In the genomic region with DNA sequence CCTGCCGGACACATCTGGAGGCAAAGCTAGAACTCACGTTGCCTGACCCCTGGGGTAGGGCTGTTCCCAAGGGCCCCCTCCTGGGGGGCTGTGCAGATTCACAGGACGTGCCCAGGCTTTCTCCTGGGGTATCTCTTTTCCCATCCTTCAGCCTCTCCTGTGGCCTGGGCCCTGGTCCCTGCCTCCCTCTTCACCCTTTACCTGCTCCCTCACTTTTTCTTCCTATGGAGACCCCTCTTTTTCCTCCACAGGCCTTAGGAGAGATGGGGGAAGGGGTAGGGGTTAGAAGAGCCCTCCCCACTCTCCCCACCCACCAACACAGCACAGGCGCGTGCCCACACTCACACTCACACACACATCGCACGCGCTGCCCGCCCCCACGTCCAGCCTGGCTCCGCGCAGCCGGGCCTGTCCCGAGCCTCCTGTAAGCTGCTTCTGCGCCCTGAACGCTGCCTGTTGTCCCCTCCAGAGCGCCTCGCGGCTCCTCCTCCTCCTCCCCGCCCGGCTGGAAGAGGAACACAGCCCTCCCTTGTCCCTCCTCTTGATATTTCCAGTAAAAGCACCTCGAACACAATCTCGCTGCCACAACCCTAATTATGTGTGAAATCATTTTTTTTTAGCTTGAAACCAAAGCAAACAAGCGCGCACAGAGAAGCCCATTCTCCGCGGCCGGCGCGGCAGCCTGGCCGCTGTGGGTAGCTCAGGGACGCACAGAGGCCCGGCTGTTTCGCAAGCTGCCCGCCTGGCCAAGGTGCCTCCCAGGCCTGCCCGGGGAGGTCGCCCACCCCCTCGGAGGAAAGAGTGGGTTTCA, we compare ENCODE assay signal across 1 cellular context.
TF ChIP-seq lines count a peak whose summit lies in the region.

No MANE protein-coding gene starts in this region.

TF ChIP-seq in H1, 55 proteins besides CTCF, POLR2A, EP300 and RAD21:
- TF ChIP-seq MAFK (IDR thresholded peaks at IDR 0.05; ENCODE audit: low read depth, low read length) (no peak), SIRT6 (IDR thresholded peaks at IDR 0.05; ENCODE audit: low read length) (no peak), ATF2 (IDR thresholded peaks at IDR 0.05; ENCODE audit: low read length) (no peak), KDM1A (IDR thresholded peaks at IDR 0.05; ENCODE audit: borderline replicate concordance, low read length) (peak; percentile 32; the same call in 1 of the 2 replicates), CEBPB (IDR thresholded peaks at IDR 0.05; ENCODE audit: low read depth, low read length) (peak; percentile 83), ASH2L (IDR thresholded peaks at IDR 0.05; ENCODE audit: low read length) (peak; percentile 91), TAF1 (IDR thresholded peaks at IDR 0.05; ENCODE audit: low read depth, low read length) (peak; percentile 50; the same call in 1 of the 2 replicates), SP1 (IDR thresholded peaks at IDR 0.05; ENCODE audit: low read depth, low read length) (no peak), ZNF274 (IDR thresholded peaks at IDR 0.05; ENCODE audit: borderline replicate concordance, extremely low read depth, low read length) (no peak), SUZ12 (IDR thresholded peaks at IDR 0.05; ENCODE audit: low read length) (peak; percentile 73), CBX5 (IDR thresholded peaks at IDR 0.05; ENCODE audit: low read depth, low read length) (no peak), SP2 (IDR thresholded peaks at IDR 0.05; ENCODE audit: low read length) (no peak), RNF2 (IDR thresholded peaks at IDR 0.05; ENCODE audit: borderline replicate concordance, low read depth, low read length, missing control alignments, poor library complexity, severe bottlenecking) (peak; percentile 25), SIX5 (IDR thresholded peaks at IDR 0.05; ENCODE audit: low read depth, low read length) (no peak), EZH2 (IDR thresholded peaks at IDR 0.05; ENCODE audit: low read depth, low read length, severe bottlenecking) (peak; percentile 55), PHF8 (conservative IDR thresholded peaks at IDR 0.05; ENCODE audit: low read depth, low read length) (no peak), GABPA (IDR thresholded peaks at IDR 0.05; ENCODE audit: borderline replicate concordance, insufficient read depth, low read length) (no peak), KDM4A (IDR thresholded peaks at IDR 0.05; ENCODE audit: low read depth, low read length, severe bottlenecking) (peak; percentile 75), GTF2F1 (IDR thresholded peaks at IDR 0.05; ENCODE audit: borderline replicate concordance, low read depth, low read length) (no peak), BACH1 (IDR thresholded peaks at IDR 0.05; ENCODE audit: low read length) (no peak), MAX (IDR thresholded peaks at IDR 0.05) (no peak; the same call in 1 of the 2 replicates)
- TF ChIP-seq, protein P1, sequence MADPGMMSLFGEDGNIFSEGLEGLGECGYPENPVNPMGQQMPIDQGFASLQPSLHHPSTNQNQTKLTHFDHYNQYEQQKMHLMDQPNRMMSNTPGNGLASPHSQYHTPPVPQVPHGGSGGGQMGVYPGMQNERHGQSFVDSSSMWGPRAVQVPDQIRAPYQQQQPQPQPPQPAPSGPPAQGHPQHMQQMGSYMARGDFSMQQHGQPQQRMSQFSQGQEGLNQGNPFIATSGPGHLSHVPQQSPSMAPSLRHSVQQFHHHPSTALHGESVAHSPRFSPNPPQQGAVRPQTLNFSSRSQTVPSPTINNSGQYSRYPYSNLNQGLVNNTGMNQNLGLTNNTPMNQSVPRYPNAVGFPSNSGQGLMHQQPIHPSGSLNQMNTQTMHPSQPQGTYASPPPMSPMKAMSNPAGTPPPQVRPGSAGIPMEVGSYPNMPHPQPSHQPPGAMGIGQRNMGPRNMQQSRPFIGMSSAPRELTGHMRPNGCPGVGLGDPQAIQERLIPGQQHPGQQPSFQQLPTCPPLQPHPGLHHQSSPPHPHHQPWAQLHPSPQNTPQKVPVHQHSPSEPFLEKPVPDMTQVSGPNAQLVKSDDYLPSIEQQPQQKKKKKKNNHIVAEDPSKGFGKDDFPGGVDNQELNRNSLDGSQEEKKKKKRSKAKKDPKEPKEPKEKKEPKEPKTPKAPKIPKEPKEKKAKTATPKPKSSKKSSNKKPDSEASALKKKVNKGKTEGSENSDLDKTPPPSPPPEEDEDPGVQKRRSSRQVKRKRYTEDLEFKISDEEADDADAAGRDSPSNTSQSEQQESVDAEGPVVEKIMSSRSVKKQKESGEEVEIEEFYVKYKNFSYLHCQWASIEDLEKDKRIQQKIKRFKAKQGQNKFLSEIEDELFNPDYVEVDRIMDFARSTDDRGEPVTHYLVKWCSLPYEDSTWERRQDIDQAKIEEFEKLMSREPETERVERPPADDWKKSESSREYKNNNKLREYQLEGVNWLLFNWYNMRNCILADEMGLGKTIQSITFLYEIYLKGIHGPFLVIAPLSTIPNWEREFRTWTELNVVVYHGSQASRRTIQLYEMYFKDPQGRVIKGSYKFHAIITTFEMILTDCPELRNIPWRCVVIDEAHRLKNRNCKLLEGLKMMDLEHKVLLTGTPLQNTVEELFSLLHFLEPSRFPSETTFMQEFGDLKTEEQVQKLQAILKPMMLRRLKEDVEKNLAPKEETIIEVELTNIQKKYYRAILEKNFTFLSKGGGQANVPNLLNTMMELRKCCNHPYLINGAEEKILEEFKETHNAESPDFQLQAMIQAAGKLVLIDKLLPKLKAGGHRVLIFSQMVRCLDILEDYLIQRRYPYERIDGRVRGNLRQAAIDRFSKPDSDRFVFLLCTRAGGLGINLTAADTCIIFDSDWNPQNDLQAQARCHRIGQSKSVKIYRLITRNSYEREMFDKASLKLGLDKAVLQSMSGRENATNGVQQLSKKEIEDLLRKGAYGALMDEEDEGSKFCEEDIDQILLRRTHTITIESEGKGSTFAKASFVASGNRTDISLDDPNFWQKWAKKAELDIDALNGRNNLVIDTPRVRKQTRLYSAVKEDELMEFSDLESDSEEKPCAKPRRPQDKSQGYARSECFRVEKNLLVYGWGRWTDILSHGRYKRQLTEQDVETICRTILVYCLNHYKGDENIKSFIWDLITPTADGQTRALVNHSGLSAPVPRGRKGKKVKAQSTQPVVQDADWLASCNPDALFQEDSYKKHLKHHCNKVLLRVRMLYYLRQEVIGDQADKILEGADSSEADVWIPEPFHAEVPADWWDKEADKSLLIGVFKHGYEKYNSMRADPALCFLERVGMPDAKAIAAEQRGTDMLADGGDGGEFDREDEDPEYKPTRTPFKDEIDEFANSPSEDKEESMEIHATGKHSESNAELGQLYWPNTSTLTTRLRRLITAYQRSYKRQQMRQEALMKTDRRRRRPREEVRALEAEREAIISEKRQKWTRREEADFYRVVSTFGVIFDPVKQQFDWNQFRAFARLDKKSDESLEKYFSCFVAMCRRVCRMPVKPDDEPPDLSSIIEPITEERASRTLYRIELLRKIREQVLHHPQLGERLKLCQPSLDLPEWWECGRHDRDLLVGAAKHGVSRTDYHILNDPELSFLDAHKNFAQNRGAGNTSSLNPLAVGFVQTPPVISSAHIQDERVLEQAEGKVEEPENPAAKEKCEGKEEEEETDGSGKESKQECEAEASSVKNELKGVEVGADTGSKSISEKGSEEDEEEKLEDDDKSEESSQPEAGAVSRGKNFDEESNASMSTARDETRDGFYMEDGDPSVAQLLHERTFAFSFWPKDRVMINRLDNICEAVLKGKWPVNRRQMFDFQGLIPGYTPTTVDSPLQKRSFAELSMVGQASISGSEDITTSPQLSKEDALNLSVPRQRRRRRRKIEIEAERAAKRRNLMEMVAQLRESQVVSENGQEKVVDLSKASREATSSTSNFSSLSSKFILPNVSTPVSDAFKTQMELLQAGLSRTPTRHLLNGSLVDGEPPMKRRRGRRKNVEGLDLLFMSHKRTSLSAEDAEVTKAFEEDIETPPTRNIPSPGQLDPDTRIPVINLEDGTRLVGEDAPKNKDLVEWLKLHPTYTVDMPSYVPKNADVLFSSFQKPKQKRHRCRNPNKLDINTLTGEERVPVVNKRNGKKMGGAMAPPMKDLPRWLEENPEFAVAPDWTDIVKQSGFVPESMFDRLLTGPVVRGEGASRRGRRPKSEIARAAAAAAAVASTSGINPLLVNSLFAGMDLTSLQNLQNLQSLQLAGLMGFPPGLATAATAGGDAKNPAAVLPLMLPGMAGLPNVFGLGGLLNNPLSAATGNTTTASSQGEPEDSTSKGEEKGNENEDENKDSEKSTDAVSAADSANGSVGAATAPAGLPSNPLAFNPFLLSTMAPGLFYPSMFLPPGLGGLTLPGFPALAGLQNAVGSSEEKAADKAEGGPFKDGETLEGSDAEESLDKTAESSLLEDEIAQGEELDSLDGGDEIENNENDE (IDR thresholded peaks at IDR 0.05; ENCODE audit: insufficient replicate concordance, low read length): no peak
